ENCODE assay signal across 9 cellular contexts in the genomic region with DNA sequence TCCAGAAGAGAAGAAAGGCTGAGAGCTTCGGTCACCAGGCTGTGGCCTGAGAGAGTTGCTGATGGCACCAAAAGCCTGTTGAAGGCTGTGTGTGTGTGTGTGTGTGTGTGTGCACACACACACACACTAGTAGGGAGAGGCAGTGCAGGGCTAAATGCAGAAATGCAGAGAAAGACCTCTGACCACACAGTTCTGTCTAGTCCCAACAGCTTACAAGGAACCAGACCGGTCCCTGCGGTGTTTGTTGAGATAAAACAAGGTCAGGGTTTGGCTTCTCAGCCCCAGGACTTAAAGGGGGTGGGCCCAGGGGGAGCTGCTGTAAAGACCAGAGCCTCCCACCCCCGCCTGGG.
DNase-seq lines count a peak whose midpoint lies in the region; TF ChIP-seq lines count a peak whose summit lies in the region.
"Had no signal": no experiment of that assay in that cellular context is flagged by ENCODE, and none has a peak within 500 bp of the region (broad histone marks: within the 10 kb centered on the region; RNA-seq: fewer than 3 reads in every experiment).

No MANE protein-coding gene starts in this region.

- peaks cover 59% of the 10 kb centered on the region for H3K79me2 ChIP-seq in hepatocyte

- H3K4me3 ChIP-seq in hepatocyte (no peak overlapping the region), skeletal muscle tissue (ENCODE audit: low read length in 3 of 3) (no peak overlapping the region)
- H3K4me3 ChIP-seq: testis had no signal

- DNase-seq in HPDE6-E6E7 (ENCODE audit: extremely low spot score): peak; percentile 35
- DNase-seq in amniotic epithelial cell (ENCODE audit: low read depth): peak; percentile 77
- peak; percentile 55 for DNase-seq in hepatocyte (ENCODE audit: low spot score)
- DNase-seq in ureter (ENCODE audit: low spot score): no peak
- no peak for DNase-seq in HCEC 1CT
- no peak for DNase-seq in activated effector memory CD4-positive, alpha-beta T cell treated with anti-CD3 and anti-CD28 coated beads, Interleukin-2, amount 50 U/mL, for 16 hours
- DNase-seq in GM19240 (ENCODE audit: insufficient read length, low spot score): no peak
- DNase-seq: testis had no signal

- no peaks in the 10 kb centered on the region for H4K20me1 ChIP-seq in hepatocyte (ENCODE audit: insufficient read depth, poor library complexity, severe bottlenecking)

- H3K9me2 ChIP-seq in hepatocyte (replicated peaks; ENCODE audit: insufficient read depth): no peaks in the 10 kb centered on the region

- no peak for TF ChIP-seq CTCF in hepatocyte (IDR thresholded peaks at IDR 0.05; ENCODE audit: poor library complexity)

- H3K27me3 ChIP-seq in hepatocyte (no peaks in the 10 kb centered on the region), skeletal muscle tissue (ENCODE audit: control insufficient read depth in 3 of 3, insufficient read depth in 3 of 3, low read length in 3 of 3) (no peaks in the 10 kb centered on the region)
- H3K27me3 ChIP-seq: testis had no signal

- H2AFZ ChIP-seq in hepatocyte: no peak overlapping the region

- H3K9me3 ChIP-seq in hepatocyte (ENCODE audit: low read depth) (no peaks in the 10 kb centered on the region), skeletal muscle tissue (ENCODE audit: control insufficient read depth in 3 of 3, low read length in 3 of 3) (no peaks in the 10 kb centered on the region)
- H3K9me3 ChIP-seq: testis had no signal

- WGBS in hepatocyte (ENCODE audit: low lambda C conversion rate, missing lambda C conversion rate): 18% methylated on average over 3 of the region's 4 CpGs

- H3K4me1 ChIP-seq in hepatocyte (ENCODE audit: insufficient read depth) (peaks cover 39% of the 10 kb centered on the region), skeletal muscle tissue (ENCODE audit: control insufficient read depth in 3 of 3, insufficient read depth in 3 of 3, low read length in 3 of 3) (peaks cover 77 to 94% (median 89%) of the 10 kb centered on the region in 3 donors)

- H3K4me2 ChIP-seq in hepatocyte: peak overlapping the region; percentile 60

- H3K27ac ChIP-seq in hepatocyte (peak overlapping the region; percentile 94), skeletal muscle tissue (ENCODE audit: low read depth, low read length) (peak overlapping the region; percentile 79)

- H3K9ac ChIP-seq in skeletal muscle tissue (ENCODE audit: low read depth in 1 of 3, low read length in 3 of 3): peak overlapping the region in 2 of 3 donors; percentile 28 to 72

- H3K36me3 ChIP-seq in hepatocyte (replicated peaks; ENCODE audit: insufficient read depth, low read depth): no peaks in the 10 kb centered on the region
- peaks cover 4 to 11% (median 6%) of the 10 kb centered on the region in 3 donors for H3K36me3 ChIP-seq in skeletal muscle tissue (ENCODE audit: control insufficient read depth in 3 of 3, insufficient read depth in 3 of 3, low read length in 3 of 3)

Comparison
In these comparisons a context has a peak if more than half of its experiments do, and no peak if none do; other contexts are left out.
1. DNase-seq: peak in HPDE6-E6E7 (single experiment), amniotic epithelial cell (single experiment) and hepatocyte (single experiment); none in ureter (single experiment), HCEC 1CT (single experiment), activated effector memory CD4-positive, alpha-beta T cell treated with anti-CD3 and anti-CD28 coated beads, Interleukin-2, amount 50 U/mL, for 16 hours (single experiment) and GM19240 (single experiment).